In the genomic region with DNA sequence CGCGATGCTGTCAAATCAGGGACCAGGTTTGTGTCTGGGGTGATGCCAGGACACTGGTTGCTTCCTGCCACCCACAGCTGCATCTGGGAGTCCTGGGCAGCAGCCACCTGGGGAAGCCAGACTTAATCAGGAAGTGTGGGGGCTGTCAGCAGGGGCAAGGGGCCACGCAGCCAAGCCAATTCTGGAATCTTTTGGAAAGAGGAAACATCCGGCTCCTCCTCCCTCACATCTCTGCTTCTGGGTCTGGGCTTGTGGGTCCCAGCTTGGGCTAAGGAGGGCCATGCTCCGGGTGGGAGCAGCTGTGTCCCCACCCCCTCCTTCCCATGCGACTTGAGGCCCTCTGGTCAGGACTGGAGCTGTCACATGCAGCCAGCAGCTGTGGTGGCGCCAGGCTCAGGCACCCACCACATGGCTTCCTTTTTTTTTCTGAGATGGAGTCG, we compare ENCODE assay signal across 16 cellular contexts. TPM values are rescaled to one million over a fixed set of nuclear protein-coding genes. Genes with fewer than 3 reads are reported as not detected.
DNase-seq lines count a peak whose midpoint lies in the region; ATAC-seq and TF ChIP-seq lines count a peak whose summit lies in the region.
"Had no signal": no experiment of that assay in that cellular context is flagged by ENCODE, and none has a peak within 500 bp of the region (broad histone marks: within the 10 kb centered on the region; RNA-seq: fewer than 3 reads in every experiment).

No MANE protein-coding gene starts in this region.

- no peak overlapping the region for H3K18ac ChIP-seq in IMR-90 (ENCODE audit: low read depth, low read length)

- DNase-seq in A673 (ENCODE audit: low spot score) (peak; percentile 88), IMR-90 (no peak), SK-N-DZ (ENCODE audit: low spot score) (peak; percentile 45), left lobe of liver (ENCODE audit: low spot score) (no peak), activated T-cell treated with anti-CD3 and anti-CD28 coated beads for 4 hours (no peak)
- DNase-seq in central memory CD4-positive, alpha-beta T cell, result no peak
- DNase-seq: activated CD4-positive, alpha-beta T cell treated with anti-CD3 and anti-CD28 coated beads for 48 hours; aorta; DMS79; dorsolateral prefrontal cortex; stimulated activated CD4-positive, alpha-beta T cell treated with anti-CD3 and anti-CD28 coated beads, Interleukin-2, amount 100 ng/mL, for 24 hours had no signal

- H3K4ac ChIP-seq in IMR-90 (ENCODE audit: low read depth, low read length), result no peak overlapping the region

- no peaks in the 10 kb centered on the region for H4K20me1 ChIP-seq in IMR-90 (ENCODE audit: insufficient read depth, low read length)

- H4K8ac ChIP-seq in IMR-90 (ENCODE audit: low read depth in 2 of 2, low read length in 2 of 2), result no peak overlapping the region

- H2BK20ac ChIP-seq in IMR-90 (ENCODE audit: low read depth, low read length), result no peak overlapping the region

- peak overlapping the region; percentile 52 for H3K27ac ChIP-seq in A673 (ENCODE audit: low read depth, low read length, poor library complexity, severe bottlenecking)
- no peak overlapping the region for H3K27ac ChIP-seq in IMR-90 (ENCODE audit: insufficient read depth, low read length)

- H4K5ac ChIP-seq in IMR-90 (ENCODE audit: low read depth, low read length), result no peak overlapping the region

- H3K4me3 ChIP-seq in A673 (ENCODE audit: low read depth, low read length, poor library complexity, severe bottlenecking), result no peak overlapping the region
- no peak overlapping the region for H3K4me3 ChIP-seq in IMR-90 (ENCODE audit: insufficient read depth, low read depth, low read length)

- peak overlapping the region; percentile 37 for H2AFZ ChIP-seq in IMR-90 (replicated peaks; ENCODE audit: low read length, poor library complexity)

- H2BK15ac ChIP-seq in IMR-90 (ENCODE audit: low read depth, low read length), result no peak overlapping the region

- H3K9me1 ChIP-seq in IMR-90 (ENCODE audit: insufficient read depth, low read length), result no peaks in the 10 kb centered on the region

- CTCF ChIA-PET in A673 (lab: Charles Lee), result interaction anchor here (0.6 to 3.3 kb wide), 3 partner anchors 51 to 539 kb away, joined by 4 to 29 read pairs (median 4); partner anchors contain the start of gene MSI2
- CTCF ChIA-PET in IMR-90 (lab: Yijun Ruan, JAX), result interaction anchor here (0.6 to 1.2 kb wide), 2 partner anchors 9 to 255 kb away, joined by 3 to 6 read pairs; no protein-coding TSS in a partner anchor

- H4K91ac ChIP-seq in IMR-90 (ENCODE audit: insufficient read depth, low read depth, low read length), result no peak overlapping the region

- no peak overlapping the region for H3K56ac ChIP-seq in IMR-90 (ENCODE audit: extremely low read depth, insufficient read depth, low read length)

- BruUV-seq in A673 (replicated peaks; lab: Mats Ljungman, UMichigan), result no TSS peak
- no TSS peak for BruUV-seq in IMR-90 (replicated peaks; lab: Mats Ljungman, UMichigan)

- H3K27me3 ChIP-seq in A673 (replicated peaks; ENCODE audit: insufficient read depth, low read depth, low read length, poor library complexity) (no peaks in the 10 kb centered on the region), IMR-90 (ENCODE audit: control insufficient read depth, insufficient read depth, low read length) (peaks cover 48% of the 10 kb centered on the region)

- dilution Hi-C loops in IMR-90 (cut with HindIII; ENCODE audit: low sequenced_read_pairs, unreplicated experiment), result no loop called here

- no peak overlapping the region for H3K23ac ChIP-seq in IMR-90 (ENCODE audit: low read depth, low read length)

- 20% methylated on average over 1 of the region's 8 CpGs; no CpG with 5 or more reads in 1 of the 2 experiments for WGBS in IMR-90 (ENCODE audit: extremely low coverage in 2 of 2, insufficient read length in 1 of 2), 2 experiments

- H3K4me1 ChIP-seq in A673 (ENCODE audit: insufficient read depth, low read length, poor library complexity, severe bottlenecking) (peaks cover 48% of the 10 kb centered on the region), IMR-90 (ENCODE audit: control insufficient read depth, insufficient read depth, low read length) (peaks cover 2% of the 10 kb centered on the region; the same call in 1 of the 2 replicates)

- H3K14ac ChIP-seq in IMR-90 (replicated peaks; ENCODE audit: low read depth, low read length), result no peak overlapping the region

- in situ Hi-C loops in IMR-90 (cut with MboI; ENCODE audit: low sequenced_read_pairs), result no loop called here

- H3K79me1 ChIP-seq in IMR-90 (ENCODE audit: low read depth in 1 of 2, low read length in 2 of 2), result no peaks in the 10 kb centered on the region

- TF ChIP-seq POLR2A in IMR-90 (IDR thresholded peaks at IDR 0.05; ENCODE audit: low read depth, low read length), result no peak

- H2AK5ac ChIP-seq in IMR-90 (ENCODE audit: low read depth, low read length), result no peak overlapping the region

- no peak overlapping the region for H2BK5ac ChIP-seq in IMR-90 (ENCODE audit: low read depth, low read length, poor library complexity, severe bottlenecking)

- H3K4me2 ChIP-seq in IMR-90 (ENCODE audit: low read depth, low read length), result no peak overlapping the region

- intact Hi-C loops in A673 (cut with micrococcal nuclease; ENCODE audit: unreplicated experiment) (no loop called here), IMR-90 (cut with micrococcal nuclease) (no loop called here)

- no peak overlapping the region for H2BK120ac ChIP-seq in IMR-90 (ENCODE audit: low read depth, low read length)

- H2AK9ac ChIP-seq in IMR-90 (replicated peaks; ENCODE audit: low read depth, low read length, poor library complexity), result no peak overlapping the region

- no peak for TF ChIP-seq RAD21 in IMR-90 (IDR thresholded peaks at IDR 0.05; ENCODE audit: low read length)

- POLR2A ChIA-PET in A673 (lab: Charles Lee; ENCODE audit: low non-redundant PET), result no interaction called here
- POLR2A ChIA-PET in IMR-90 (lab: Charles Lee; ENCODE audit: unreplicated experiment), result no interaction called here

- H3K9ac ChIP-seq in IMR-90 (ENCODE audit: low read depth, low read length), result no peak overlapping the region

- TF ChIP-seq CTCF in A673 (conservative IDR thresholded peaks at IDR 0.05; ENCODE audit: low read depth, low read length) (no peak), IMR-90 (conservative IDR thresholded peaks at IDR 0.05; ENCODE audit: low read depth, low read length) (no peak)

- no peaks in the 10 kb centered on the region for H3K9me3 ChIP-seq in A673 (ENCODE audit: low read depth, low read length, poor library complexity, severe bottlenecking)
- no peaks in the 10 kb centered on the region for H3K9me3 ChIP-seq in IMR-90 (ENCODE audit: control insufficient read depth, insufficient read depth, low read length)

- no peaks in the 10 kb centered on the region for H3K36me3 ChIP-seq in A673 (ENCODE audit: insufficient read depth, low read length, poor library complexity, severe bottlenecking)
- no peaks in the 10 kb centered on the region for H3K36me3 ChIP-seq in IMR-90 (ENCODE audit: control insufficient read depth, insufficient read depth, low read length)

- ATAC-seq in IMR-90 (ENCODE audit: low read depth) (no peak), left lobe of liver (peak; percentile 25), esophagus mucosa (no peak)
- no peak for ATAC-seq in activated CD4-positive, CD25-positive, alpha-beta regulatory T cell treated with anti-CD3 and anti-CD28 coated beads, Interleukin-2, amount 50 U/mL, for 24 hours

TF ChIP-seq in IMR-90, 13 proteins besides CTCF, POLR2A, EP300 and RAD21:
- TF ChIP-seq SMC3 (IDR thresholded peaks at IDR 0.05; ENCODE audit: low read depth, low read length) (no peak), MAZ (IDR thresholded peaks at IDR 0.05; ENCODE audit: borderline replicate concordance, low read depth, low read length) (no peak), MAFK (IDR thresholded peaks at IDR 0.05; ENCODE audit: low read depth, low read length) (no peak), MXI1 (IDR thresholded peaks at IDR 0.05; ENCODE audit: borderline replicate concordance, low read depth, low read length) (no peak), BHLHE40 (IDR thresholded peaks at IDR 0.05; ENCODE audit: low read depth, low read length) (no peak), ELK1 (IDR thresholded peaks at IDR 0.05; ENCODE audit: borderline replicate concordance, low read depth, low read length) (no peak), RFX5 (IDR thresholded peaks at IDR 0.05; ENCODE audit: low read depth, low read length) (no peak), NFE2L2 (IDR thresholded peaks at IDR 0.05; ENCODE audit: low read depth, low read length) (no peak)
- TF ChIP-seq, protein P1, sequence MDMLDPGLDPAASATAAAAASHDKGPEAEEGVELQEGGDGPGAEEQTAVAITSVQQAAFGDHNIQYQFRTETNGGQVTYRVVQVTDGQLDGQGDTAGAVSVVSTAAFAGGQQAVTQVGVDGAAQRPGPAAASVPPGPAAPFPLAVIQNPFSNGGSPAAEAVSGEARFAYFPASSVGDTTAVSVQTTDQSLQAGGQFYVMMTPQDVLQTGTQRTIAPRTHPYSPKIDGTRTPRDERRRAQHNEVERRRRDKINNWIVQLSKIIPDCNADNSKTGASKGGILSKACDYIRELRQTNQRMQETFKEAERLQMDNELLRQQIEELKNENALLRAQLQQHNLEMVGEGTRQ (IDR thresholded peaks at IDR 0.05; ENCODE audit: low read depth, low read length), result no peak
TF ChIP-seq in IMR-90: peak in this region for 0.

RNA-seq across cellular contexts. Expression of gene CCDC182, which starts 37.0 kb away (rescaled TPM):
- total RNA-seq in A673 (2021), result not detected in 2 replicates
- not detected in 2 replicates for total RNA-seq in IMR-90 (2012; rRNA removed)
- polyA plus RNA-seq in IMR-90 (2012; rRNA removed), result not detected in 2 replicates
- not detected in 2 replicates for polyA plus RNA-seq in IMR-90 (2012; cell fraction: cytosol; rRNA removed)
- not detected in 2 replicates for polyA plus RNA-seq in IMR-90 (2012; cell fraction: nucleus; rRNA removed; ENCODE audit: low replicate concordance)
- polyA plus RNA-seq in SK-N-DZ (2014; cell fraction: cytosol; rRNA removed), result not detected in 2 replicates
- polyA plus RNA-seq in SK-N-DZ (2014; cell fraction: nucleus; rRNA removed), result not detected in 2 replicates
- total RNA-seq in left lobe of liver, result not detected
- not detected for total RNA-seq in esophagus mucosa
- total RNA-seq: aorta, mucosa of gallbladder, progenitor cell of endocrine pancreas had no signal
- polyA plus RNA-seq: aorta, IgD-negative memory B cell had no signal

Comparison
In these comparisons a context has a peak if more than half of its experiments do, and no peak if none do; other contexts are left out.
1. DNase-seq: peak in A673 (single experiment) and SK-N-DZ (single experiment); none in IMR-90 (single experiment), left lobe of liver (single experiment), activated T-cell treated with anti-CD3 and anti-CD28 coated beads for 4 hours (single experiment) and central memory CD4-positive, alpha-beta T cell (single experiment).